32 cellular contexts compared by ENCODE assay signal in the genomic region with DNA sequence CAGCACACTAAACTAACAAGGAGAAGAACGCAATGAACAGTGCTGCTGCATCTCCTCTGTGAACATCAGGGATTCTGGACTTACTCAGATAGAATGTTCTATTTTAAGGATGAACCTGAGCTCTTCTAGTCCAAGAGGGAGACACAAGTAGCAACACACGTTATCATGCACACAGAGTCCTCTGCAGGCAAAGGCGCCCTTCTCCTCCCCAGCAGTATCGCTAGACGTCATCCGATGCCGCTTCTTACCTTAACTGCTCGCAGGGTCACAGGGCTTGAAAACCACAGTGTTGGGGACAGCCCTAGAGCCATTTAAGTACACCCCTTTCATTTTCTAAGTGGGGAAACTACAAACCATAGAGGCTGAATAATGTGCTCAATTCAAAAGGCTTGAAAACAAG.
DNase-seq lines count a peak whose midpoint lies in the region; ATAC-seq and TF ChIP-seq lines count a peak whose summit lies in the region.
"Had no signal": no experiment of that assay in that cellular context is flagged by ENCODE, and none has a peak within 500 bp of the region (broad histone marks: within the 10 kb centered on the region; RNA-seq: fewer than 3 reads in every experiment).

No MANE protein-coding gene starts in this region.

- intact Hi-C loops in PC-3 (cut with micrococcal nuclease) = loop anchor here (5.0 to 10.0 kb wide), 4 partner anchors 58 to 491 kb away; a partner anchor contains a TSS
- intact Hi-C loops in left ventricle myocardium inferior (cut with micrococcal nuclease) = no loop called here

- no peaks in the 10 kb centered on the region for H3K9me2 ChIP-seq in PC-3 (replicated peaks; ENCODE audit: low read length)

- H3K4me1 Mint-ChIP-seq in neural progenitor cell = peaks cover 36% of the 10 kb centered on the region

- DNase-seq in DMS153 (lab: John Stamatoyannopoulos, UW) = peak; percentile 42
- DNase-seq in DMS153 treated with DMSO at 0.1 percent for 48 hours (lab: John Stamatoyannopoulos, UW; ENCODE audit: unreplicated experiment) = no peak
- DNase-seq in PC-3 = no peak
- DNase-seq in left ventricle myocardium inferior = no peak
- no peak for DNase-seq in neural progenitor cell (ENCODE audit: low spot score)
- DNase-seq in activated gamma-delta T cell (lab: John Stamatoyannopoulos, UW) = no peak
- DNase-seq: activated CD4-positive, alpha-beta T cell treated with anti-CD3 and anti-CD28 coated beads, Interleukin-2, amount 50 U/mL, for 48 hours; activated naive CD8-positive, alpha-beta T cell treated with anti-CD3 and anti-CD28 coated beads, Interleukin-2, amount 50 U/mL, for 24 hours; activated T-cell treated with anti-CD3 and anti-CD28 coated beads, Interleukin-2, amount 50 U/mL, for 48 hours; C1 segment of cervical spinal cord; cerebellar nuclear complex; foreskin fibroblast; GF-D8; heart right ventricle; KBM-7; kidney; MM.1S; NCI-H1105 treated with DMSO at 0.1 percent for 48 hours; NCI-H2081; NCI-H446; spleen; stimulated activated CD4-positive, alpha-beta T cell treated with anti-CD3 and anti-CD28 coated beads, Interleukin-2, amount 100 ng/mL, for 24 hours; T-helper 1 cell; testis had no signal

- no TSS peak for BruUV-seq in PC-3 (replicated peaks; lab: Mats Ljungman, UMichigan)

- H4K20me1 ChIP-seq in PC-3 (ENCODE audit: low read length) (no peaks in the 10 kb centered on the region), neural progenitor cell (ENCODE audit: low read depth) (no peaks in the 10 kb centered on the region)

- H3F3A ChIP-seq in PC-3 (ENCODE audit: low read length, unreplicated experiment) (no peaks in the 10 kb centered on the region), neural progenitor cell (ENCODE audit: low read depth) (peaks cover 26% of the 10 kb centered on the region)

- no peaks in the 10 kb centered on the region for H3K9me3 Mint-ChIP-seq in neural progenitor cell
- H3K9me3 Mint-ChIP-seq: activated naive CD8-positive, alpha-beta T cell treated with anti-CD3 and anti-CD28 coated beads, Interleukin-2, amount 50 U/mL, for 24 hours; neural crest cell; stimulated activated naive CD8-positive, alpha-beta T cell treated with anti-CD3 and anti-CD28 coated beads, Interleukin-15, Interleukin-2, amounts not matched to agents 100 ng/mL and 50 ng/mL, for 24 hours had no signal

- no peaks in the 10 kb centered on the region for H3K27me3 ChIP-seq in PC-3 (ENCODE audit: low read length)
- H3K27me3 ChIP-seq in left ventricle myocardium inferior (ENCODE audit: low read depth) = no peaks in the 10 kb centered on the region
- H3K27me3 ChIP-seq in neural progenitor cell = no peaks in the 10 kb centered on the region
- H3K27me3 ChIP-seq: heart right ventricle, spleen, testis had no signal

- ATAC-seq in PC-3 (no peak), GM19455 (IDR thresholded peaks at IDR 0.05; ENCODE audit: unreplicated experiment) (no peak), HG03097 (IDR thresholded peaks at IDR 0.05; ENCODE audit: low FRiP score, unreplicated experiment) (no peak)
- ATAC-seq: activated naive CD8-positive, alpha-beta T cell treated with anti-CD3 and anti-CD28 coated beads, Interleukin-2, amount 50 U/mL, for 24 hours; esophagus mucosa had no signal

- H3K4me3 Mint-ChIP-seq in neural progenitor cell = no peak overlapping the region
- H3K4me3 Mint-ChIP-seq: activated naive CD8-positive, alpha-beta T cell treated with anti-CD3 and anti-CD28 coated beads, Interleukin-2, amount 50 U/mL, for 24 hours; neural crest cell; stimulated activated naive CD8-positive, alpha-beta T cell treated with anti-CD3 and anti-CD28 coated beads, Interleukin-15, Interleukin-2, amounts not matched to agents 100 ng/mL and 50 ng/mL, for 24 hours had no signal

- H3K79me2 ChIP-seq in PC-3 (ENCODE audit: low read length) (peaks cover 10% of the 10 kb centered on the region), neural progenitor cell (ENCODE audit: low read depth) (no peaks in the 10 kb centered on the region)
- H3K79me2 ChIP-seq: parathyroid adenoma had no signal

- CTCF ChIA-PET in PC-3 (lab: Charles Lee) = no interaction called here

- H3K27ac ChIP-seq in PC-3 (ENCODE audit: low read length) (peak overlapping the region; percentile 67), left ventricle myocardium inferior (replicated peaks) (peak overlapping the region; percentile 75), neural progenitor cell (no peak overlapping the region)
- H3K27ac ChIP-seq: 22Rv1, parathyroid adenoma, spleen, testis had no signal

- no peak for TF ChIP-seq CTCF in PC-3 (conservative IDR thresholded peaks at IDR 0.05; ENCODE audit: low read depth, low read length)
- TF ChIP-seq CTCF in left ventricle myocardium inferior (IDR thresholded peaks at IDR 0.05; ENCODE audit: borderline replicate concordance) = no peak
- no peak for TF ChIP-seq CTCF in neural progenitor cell (IDR thresholded peaks at IDR 0.05)

- peaks cover 3% of the 10 kb centered on the region for H3K27me3 Mint-ChIP-seq in neural progenitor cell (ENCODE audit: insufficient read depth, low read depth)
- H3K27me3 Mint-ChIP-seq: activated naive CD8-positive, alpha-beta T cell treated with anti-CD3 and anti-CD28 coated beads, Interleukin-2, amount 50 U/mL, for 24 hours; stimulated activated naive CD8-positive, alpha-beta T cell treated with anti-CD3 and anti-CD28 coated beads, Interleukin-15, Interleukin-2, amounts not matched to agents 100 ng/mL and 50 ng/mL, for 24 hours had no signal

- H3K27ac Mint-ChIP-seq in neural progenitor cell = peak overlapping the region; percentile 62
- H3K27ac Mint-ChIP-seq: activated naive CD8-positive, alpha-beta T cell treated with anti-CD3 and anti-CD28 coated beads, Interleukin-2, amount 50 U/mL, for 24 hours; stimulated activated naive CD8-positive, alpha-beta T cell treated with anti-CD3 and anti-CD28 coated beads, Interleukin-15, Interleukin-2, amounts not matched to agents 100 ng/mL and 50 ng/mL, for 24 hours had no signal

- H3K4me1 ChIP-seq in PC-3 (ENCODE audit: insufficient read depth, low read length) (peaks cover 73% of the 10 kb centered on the region), left ventricle myocardium inferior (peaks cover 79% of the 10 kb centered on the region), neural progenitor cell (peaks cover 22% of the 10 kb centered on the region)

- no peak overlapping the region for H3K4me3 ChIP-seq in PC-3 (ENCODE audit: low read length)
- H3K4me3 ChIP-seq in left ventricle myocardium inferior = no peak overlapping the region
- H3K4me3 ChIP-seq in neural progenitor cell = no peak overlapping the region
- H3K4me3 ChIP-seq: heart right ventricle, lung, spleen, testis had no signal

- H3K9me3 ChIP-seq in PC-3 (ENCODE audit: low read length) = no peaks in the 10 kb centered on the region
- H3K9me3 ChIP-seq in left ventricle myocardium inferior (replicated peaks) = no peaks in the 10 kb centered on the region
- H3K9me3 ChIP-seq in neural progenitor cell (ENCODE audit: low read depth) = no peaks in the 10 kb centered on the region
- H3K9me3 ChIP-seq: heart right ventricle, spleen, testis had no signal

- H3K36me3 ChIP-seq in PC-3 (ENCODE audit: low read depth, low read length) (no peaks in the 10 kb centered on the region), left ventricle myocardium inferior (no peaks in the 10 kb centered on the region), neural progenitor cell (no peaks in the 10 kb centered on the region)
- H3K36me3 ChIP-seq: heart right ventricle, spleen had no signal

- H3K9ac ChIP-seq in PC-3 (ENCODE audit: low read length) (peak overlapping the region; percentile 29), neural progenitor cell (no peak overlapping the region)
- H3K9ac ChIP-seq: parathyroid adenoma had no signal

- H2AFZ ChIP-seq in PC-3 (ENCODE audit: low read length) (no peak overlapping the region), neural progenitor cell (replicated peaks) (no peak overlapping the region)
- H2AFZ ChIP-seq: parathyroid adenoma had no signal

- POLR2A ChIA-PET in PC-3 (lab: Charles Lee; ENCODE audit: unreplicated experiment) = no interaction called here

- H3K4me2 ChIP-seq in PC-3 (ENCODE audit: low read length) = peak overlapping the region; percentile 48
- no peak overlapping the region for H3K4me2 ChIP-seq in neural progenitor cell

- H3K36me3 Mint-ChIP-seq in neural progenitor cell = no peaks in the 10 kb centered on the region
